Comparison of ENCODE assay signal across 10 cellular contexts in the genomic region with DNA sequence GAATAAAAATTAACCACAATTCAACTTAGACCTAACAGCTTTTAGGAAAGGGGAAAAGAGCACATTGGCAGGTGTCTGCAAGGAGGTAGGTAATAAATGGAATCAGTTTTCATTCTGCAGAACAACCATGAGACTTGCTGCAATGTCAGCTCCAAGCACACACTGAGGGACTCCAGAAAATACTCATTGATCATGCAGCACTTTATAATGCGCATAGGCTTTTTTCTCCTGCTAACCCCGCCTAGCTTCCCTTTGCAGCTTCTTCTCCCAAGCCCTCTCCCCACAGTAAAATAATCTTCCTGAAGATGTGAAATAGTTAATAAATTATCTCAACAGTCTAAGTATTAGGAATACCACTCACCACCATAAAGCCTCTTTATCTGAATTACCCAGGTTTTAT. TPM values are rescaled to one million over a fixed set of nuclear protein-coding genes. Genes with fewer than 3 reads are reported as not detected.
A peak's percentile ranks its signal among the peaks of the same experiment; 100 is the strongest.
DNase-seq lines count a peak whose midpoint lies in the region; TF ChIP-seq lines count a peak whose summit lies in the region.
"Had no signal": no experiment of that assay in that cellular context is flagged by ENCODE, and none has a peak within 500 bp of the region (broad histone marks: within the 10 kb centered on the region; RNA-seq: fewer than 3 reads in every experiment).

No MANE protein-coding gene starts in this region.

- H3K9ac ChIP-seq in skeletal muscle satellite cell (ENCODE audit: low read depth, low read length) = peak overlapping the region; percentile 85

- peaks cover 11% of the 10 kb centered on the region for H3K36me3 Mint-ChIP-seq in activated CD4-positive, alpha-beta T cell treated with anti-CD3 and anti-CD28 coated beads, Interleukin-2, amount 10 ng/mL, durations not matched to agents 7 days and 5 days (ENCODE audit: low read depth)

- H3K27me3 ChIP-seq in SJSA1 (replicated peaks) = no peaks in the 10 kb centered on the region
- H3K27me3 ChIP-seq in esophagus muscularis mucosa = no peaks in the 10 kb centered on the region
- no peaks in the 10 kb centered on the region for H3K27me3 ChIP-seq in skeletal muscle satellite cell (ENCODE audit: control insufficient read depth, insufficient read depth, low read length)

- TF ChIP-seq CTCF in esophagus muscularis mucosa (IDR thresholded peaks at IDR 0.05) (no peak), lower leg skin (IDR thresholded peaks at IDR 0.05) (no peak)

- H3K36me3 ChIP-seq in SJSA1 (peaks cover 5% of the 10 kb centered on the region; the same call in 1 of the 2 replicates), esophagus muscularis mucosa (no peaks in the 10 kb centered on the region), skeletal muscle satellite cell (ENCODE audit: insufficient read depth, low read length) (no peaks in the 10 kb centered on the region)

- POLR2A ChIA-PET in activated CD4-positive, alpha-beta T cell treated with anti-CD3 and anti-CD28 coated beads, Interleukin-2, amount 10 ng/mL, durations not matched to agents 7 days and 5 days (lab: Charles Lee) = no interaction called here

- H3K27ac ChIP-seq in SJSA1 (peak overlapping the region; percentile 88; the same call in 1 of the 2 replicates), esophagus muscularis mucosa (replicated peaks in 1 of 4) (peak overlapping the region in 3 of 4 donors; percentile 78 to 92 (median 83))

- H3K9me3 Mint-ChIP-seq in activated CD4-positive, alpha-beta T cell treated with anti-CD3 and anti-CD28 coated beads, Interleukin-2, amount 10 ng/mL, durations not matched to agents 7 days and 5 days = no peaks in the 10 kb centered on the region

- H3K4me1 ChIP-seq in SJSA1 (replicated peaks) (no peaks in the 10 kb centered on the region), esophagus muscularis mucosa (peaks cover 31 to 48% (median 43%) of the 10 kb centered on the region in 4 donors), skeletal muscle satellite cell (ENCODE audit: control insufficient read depth, insufficient read depth, low read length) (peaks cover 9% of the 10 kb centered on the region)

- H3K9me3 ChIP-seq in SJSA1 (replicated peaks) (no peaks in the 10 kb centered on the region), esophagus muscularis mucosa (no peaks in the 10 kb centered on the region), skeletal muscle satellite cell (replicated peaks; ENCODE audit: low read length) (no peaks in the 10 kb centered on the region)

- H3K27me3 Mint-ChIP-seq in activated CD4-positive, alpha-beta T cell treated with anti-CD3 and anti-CD28 coated beads, Interleukin-2, amount 10 ng/mL, durations not matched to agents 7 days and 5 days = no peaks in the 10 kb centered on the region

- no peak overlapping the region for H3K4me3 ChIP-seq in SJSA1
- peak overlapping the region in 1 of 4 donors; percentile 8 for H3K4me3 ChIP-seq in esophagus muscularis mucosa
- peak overlapping the region; percentile 71 for H3K4me3 ChIP-seq in skeletal muscle satellite cell (ENCODE audit: low read length)
- H3K4me3 ChIP-seq in lower leg skin (ENCODE audit: low read depth, poor library complexity, severe bottlenecking) = no peak overlapping the region

- DNase-seq in activated CD4-positive, alpha-beta T cell treated with anti-CD3 and anti-CD28 coated beads, Interleukin-2, amount 10 ng/mL, durations not matched to agents 7 days and 5 days = no peak
- no peak for DNase-seq in activated CD4-positive, alpha-beta T cell treated with anti-CD3 and anti-CD28 coated beads for 48 hours
- DNase-seq in SJSA1 (ENCODE audit: low read depth in 1 of 2, low spot score in 2 of 2) (no peak), esophagus muscularis mucosa (ENCODE audit: extremely low spot score) (no peak), HuH-7.5 (ENCODE audit: low spot score) (no peak), lower leg skin (ENCODE audit: low spot score in 2 of 2) (no peak), OCI-M2 (lab: John Stamatoyannopoulos, UW; ENCODE audit: unreplicated experiment) (no peak)
- DNase-seq: activated CD4-positive, alpha-beta T cell treated with anti-CD3 and anti-CD28 coated beads, Interleukin-2, amount 50 U/mL, for 4 hours; COR-L47 had no signal

- CTCF ChIA-PET in activated CD4-positive, alpha-beta T cell treated with anti-CD3 and anti-CD28 coated beads, Interleukin-2, amount 10 ng/mL, durations not matched to agents 7 days and 5 days (lab: Charles Lee) = interaction anchor here (2.3 kb wide), 1 partner anchor 11 kb away, joined by 7 read pairs; no protein-coding TSS in a partner anchor

- TF ChIP-seq EP300 in esophagus muscularis mucosa (IDR thresholded peaks at IDR 0.05) = no peak

- intact Hi-C loops in esophagus muscularis mucosa (cut with DNase I) = no loop called here
- intact Hi-C loops in lower leg skin (cut with DNase I; ENCODE audit: low total_unique reads) = no loop called here

- 84% methylated on average over 2 of the region's 2 CpGs for WGBS in esophagus muscularis mucosa
- 75% methylated on average over 2 of the region's 2 CpGs for WGBS in lower leg skin, 2 donors

- peak overlapping the region; percentile 44 for H3K4me3 Mint-ChIP-seq in activated CD4-positive, alpha-beta T cell treated with anti-CD3 and anti-CD28 coated beads, Interleukin-2, amount 10 ng/mL, durations not matched to agents 7 days and 5 days

- peak overlapping the region; percentile 87 for H3K4me2 ChIP-seq in skeletal muscle satellite cell (ENCODE audit: low read length)

- no peak overlapping the region for H3K27ac Mint-ChIP-seq in activated CD4-positive, alpha-beta T cell treated with anti-CD3 and anti-CD28 coated beads, Interleukin-2, amount 10 ng/mL, durations not matched to agents 7 days and 5 days

- no peak for TF ChIP-seq POLR2A in esophagus muscularis mucosa (IDR thresholded peaks at IDR 0.05; ENCODE audit: low read depth)
- no peak for TF ChIP-seq POLR2A in lower leg skin (IDR thresholded peaks at IDR 0.05)

- peaks cover 24% of the 10 kb centered on the region for H3K4me1 Mint-ChIP-seq in activated CD4-positive, alpha-beta T cell treated with anti-CD3 and anti-CD28 coated beads, Interleukin-2, amount 10 ng/mL, durations not matched to agents 7 days and 5 days

RNA-seq across cellular contexts. Expression of gene ANKRD17, which starts 36.9 kb away (rescaled TPM):
- 10 to 100 TPM; 51.2 to 58.2 TPM for total RNA-seq in activated CD4-positive, alpha-beta T cell treated with anti-CD3 and anti-CD28 coated beads, Interleukin-2, amount 10 ng/mL, durations not matched to agents 7 days and 5 days
- total RNA-seq in SJSA1 (2014; rRNA removed; shearing (Covaris generic)) = 26.3 and 36.8 TPM in 2 replicates
- 10 to 100 TPM; 47.9 to 58.1 (median 54.7) TPM for total RNA-seq in esophagus muscularis mucosa
- total RNA-seq in skeletal muscle satellite cell (2012; rRNA removed) = 51.5 and 55.3 TPM in 2 replicates
- total RNA-seq in lower leg skin = 10 to 100 TPM; 48.0 to 64.1 (median 57.0) TPM
